9 cellular contexts compared by ENCODE assay signal in genomic region chr10:34305189-34305588, GRCh38.
DNase-seq lines count a peak whose midpoint lies in the region; ATAC-seq, FAIRE-seq and TF ChIP-seq lines count a peak whose summit lies in the region.
"Had no signal": no experiment of that assay in that cellular context is flagged by ENCODE, and none has a peak within 500 bp of the region (broad histone marks: within the 10 kb centered on the region; RNA-seq: fewer than 3 reads in every experiment).

No MANE protein-coding gene starts in this region.

- no peak overlapping the region for H3K4me3 ChIP-seq in NT2/D1 (ENCODE audit: insufficient read length, low read depth)

- DNase-seq in GM12891 (ENCODE audit: insufficient read length, low spot score) (peak; percentile 7), HEK293T (ENCODE audit: extremely low spot score) (peak; percentile 17), NT2/D1 (ENCODE audit: low read depth, low spot score) (peak; percentile 13), left kidney (ENCODE audit: low read depth, low spot score) (peak; percentile 59), HTR-8/SVneo (ENCODE audit: insufficient read length, low spot score) (no peak), left cardiac atrium (no peak)
- no peak for DNase-seq in effector CD4-positive, alpha-beta T cell

- POLR2A ChIA-PET in HEK293T (lab: Yijun Ruan, JAX) = no interaction called here

- H3K27me3 ChIP-seq in NT2/D1 (ENCODE audit: insufficient read depth, insufficient read length) = no peaks in the 10 kb centered on the region

- FAIRE-seq in GM12891 (lab: Jason Lieb, UNC) (no peak), HTR-8/SVneo (lab: Jason Lieb, UNC) (no peak)
- FAIRE-seq: astrocyte had no signal

- CTCF ChIA-PET in HEK293T (lab: Yijun Ruan, JAX) = no interaction called here

- ATAC-seq in HG03196 (IDR thresholded peaks at IDR 0.05; ENCODE audit: unreplicated experiment) (no peak), left cardiac atrium (no peak)

- H3K9ac ChIP-seq in NT2/D1 (ENCODE audit: insufficient read length, low read depth) = no peak overlapping the region

- no peaks in the 10 kb centered on the region for H3K36me3 ChIP-seq in NT2/D1 (ENCODE audit: insufficient read depth, insufficient read length, low read length)

- no peaks in the 10 kb centered on the region for H3K4me1 ChIP-seq in NT2/D1 (ENCODE audit: insufficient read depth, insufficient read length)

- H3K9me3 ChIP-seq in NT2/D1 (ENCODE audit: insufficient read depth, low read length) = no peaks in the 10 kb centered on the region

- TF ChIP-seq POLR2A in GM12891 (IDR thresholded peaks at IDR 0.05; ENCODE audit: low read depth, low read length) = no peak

- intact Hi-C loops in left cardiac atrium (cut with DNase I) = no loop called here

TF ChIP-seq in GM12891, 5 proteins besides CTCF, POLR2A, EP300 and RAD21:
- TF ChIP-seq SPI1 (IDR thresholded peaks at IDR 0.05; ENCODE audit: low read depth, low read length) (no peak), PAX5 (IDR thresholded peaks at IDR 0.05; ENCODE audit: insufficient read depth, low read length, severe bottlenecking) (no peak), TAF1 (IDR thresholded peaks at IDR 0.05; ENCODE audit: low read depth, low read length) (no peak), POU2F2 (IDR thresholded peaks at IDR 0.05; ENCODE audit: low read depth, low read length) (no peak), POLR2AphosphoS5 (IDR thresholded peaks at IDR 0.05; ENCODE audit: low read depth, low read length) (no peak)

TF ChIP-seq in HEK293T, 16 proteins besides CTCF, POLR2A, EP300 and RAD21:
- TF ChIP-seq FOXK2 (IDR thresholded peaks at IDR 0.05) (no peak), PKNOX1 (IDR thresholded peaks at IDR 0.05) (no peak), TARDBP (IDR thresholded peaks at IDR 0.05) (no peak), FOXA1 (IDR thresholded peaks at IDR 0.05) (no peak), NFRKB (IDR thresholded peaks at IDR 0.05) (no peak), CTBP1 (IDR thresholded peaks at IDR 0.05; ENCODE audit: borderline replicate concordance) (no peak), ZNF384 (IDR thresholded peaks at IDR 0.05) (no peak), FOXM1 (IDR thresholded peaks at IDR 0.05; ENCODE audit: borderline replicate concordance) (no peak), L3MBTL2 (conservative IDR thresholded peaks at IDR 0.05) (no peak)

Comparison
In these comparisons a context has a peak if more than half of its experiments do, and no peak if none do; other contexts are left out.
1. DNase-seq: peak in GM12891 (single experiment), HEK293T (single experiment), NT2/D1 (single experiment) and left kidney (single experiment); none in HTR-8/SVneo (single experiment), effector CD4-positive, alpha-beta T cell (single experiment) and left cardiac atrium (single experiment).